Comparison of ENCODE assay signal across 16 cellular contexts in genomic region chr2:163752252-163752651, GRCh38. TPM values are rescaled to one million over a fixed set of nuclear protein-coding genes. Genes with fewer than 3 reads are reported as not detected.
"Had no signal": no experiment of that assay in that cellular context is flagged by ENCODE, and none has a peak within 500 bp of the region (broad histone marks: within the 10 kb centered on the region; RNA-seq: fewer than 3 reads in every experiment).

No MANE protein-coding gene starts in this region.

- H3K4me3 ChIP-seq: body of pancreas, gastrocnemius medialis, heart right ventricle, lung, ovary had no signal

- H3K27ac ChIP-seq: body of pancreas, gastrocnemius medialis, heart right ventricle, ovary had no signal

- H3K9me3 ChIP-seq: body of pancreas, gastrocnemius medialis, heart right ventricle, ovary had no signal

- DNase-seq: activated CD4-positive, alpha-beta memory T cell treated with anti-CD3 and anti-CD28 coated beads, Interleukin-2, amount 10 ng/mL, durations not matched to agents 7 days and 5 days; activated CD4-positive, alpha-beta T cell treated with anti-CD3 and anti-CD28 coated beads for 4 hours; activated CD8-positive, alpha-beta memory T cell treated with anti-CD3 and anti-CD28 coated beads, Interleukin-2, amount 50 U/mL, for 4 hours; activated effector memory CD4-positive, alpha-beta T cell treated with anti-CD3 and anti-CD28 coated beads, Interleukin-2, amount 50 U/mL, for 16 hours; activated T-cell treated with anti-CD3 and anti-CD28 coated beads, Interleukin-2, amount 50 U/mL, for 48 hours; body of pancreas; effector memory CD4-positive, alpha-beta T cell; gastrocnemius medialis; heart right ventricle; ovary; retina; stimulated activated CD4-positive, alpha-beta T cell treated with anti-CD3 and anti-CD28 coated beads, Interleukin-2, amount 100 ng/mL, for 48 hours; T-helper 17 cell had no signal

- ATAC-seq: activated naive CD4-positive, alpha-beta T cell treated with anti-CD3 and anti-CD28 coated beads, Interleukin-2, amount 50 U/mL, for 72 hours; body of pancreas; gastrocnemius medialis; heart right ventricle; stimulated activated memory B cell treated with anti-CD40 and anti-IgM and Interleukin-4, amounts not matched to agents 10 μg/mL and 1 μg/mL and 100 μg/mL, for 72 hours; T-helper 17 cell had no signal

- H3K4me1 ChIP-seq: body of pancreas, gastrocnemius medialis, heart right ventricle had no signal

- H3K36me3 ChIP-seq: gastrocnemius medialis, heart right ventricle, ovary had no signal

- H3K27me3 ChIP-seq: body of pancreas, gastrocnemius medialis, heart right ventricle, ovary had no signal

RNA-seq across cellular contexts. Expression of gene FIGN, which starts 16.4 kb away (rescaled TPM):
- total RNA-seq: activated CD4-positive, alpha-beta memory T cell treated with anti-CD3 and anti-CD28 coated beads, Interleukin-2, amount 10 ng/mL, durations not matched to agents 7 days and 5 days; activated naive CD4-positive, alpha-beta T cell treated with anti-CD3 and anti-CD28 coated beads, Interleukin-2, amount 50 U/mL, for 72 hours; T-helper 17 cell had no signal
